In genomic region chr20:57384486-57384885, GRCh38 we compare ENCODE assay signal across 32 cellular contexts. TPM values are rescaled to one million over a fixed set of nuclear protein-coding genes. Genes with fewer than 3 reads are reported as not detected.
DNase-seq lines count a peak whose midpoint lies in the region; ATAC-seq and TF ChIP-seq lines count a peak whose summit lies in the region.
"Had no signal": no experiment of that assay in that cellular context is flagged by ENCODE, and none has a peak within 500 bp of the region (broad histone marks: within the 10 kb centered on the region; RNA-seq: fewer than 3 reads in every experiment).

No MANE protein-coding gene starts in this region.

- H3K9ac ChIP-seq in Karpas-422 (ENCODE audit: low read length): no peak overlapping the region

- peaks cover 29 to 42% (median 42%) of the 10 kb centered on the region in 3 donors for H3K4me1 Mint-ChIP-seq in CD8-positive, alpha-beta memory T cell
- peaks cover 4 to 29% (median 23%) of the 10 kb centered on the region in 4 donors for H3K4me1 Mint-ChIP-seq in naive thymus-derived CD8-positive, alpha-beta T cell

- H3K27ac ChIP-seq in CD8-positive, alpha-beta memory T cell (ENCODE audit: low read depth, low read length): no peak overlapping the region
- H3K27ac ChIP-seq in Karpas-422 (ENCODE audit: low read length) (0 out of 2 replicates have a peak overlapping the region, but pooled peaks have one; percentile 17), left ventricle myocardium inferior (replicated peaks) (peak overlapping the region; percentile 63), spleen (peak overlapping the region in 5 of 8 donors; percentile 20 to 77 (median 46))

- no peak overlapping the region for H3K4me3 ChIP-seq in CD8-positive, alpha-beta memory T cell (ENCODE audit: low read length)
- no peak overlapping the region for H3K4me3 ChIP-seq in Karpas-422 (ENCODE audit: low read length)
- no peak overlapping the region for H3K4me3 ChIP-seq in left ventricle myocardium inferior
- no peak overlapping the region for H3K4me3 ChIP-seq in spleen
- H3K4me3 ChIP-seq: cardiac muscle cell had no signal

- no peak for TF ChIP-seq POLR2A in spleen (IDR thresholded peaks at IDR 0.05)

- no peak for ATAC-seq in GM21526 (IDR thresholded peaks at IDR 0.05; ENCODE audit: low FRiP score, unreplicated experiment)
- no peak for ATAC-seq in naive thymus-derived CD8-positive, alpha-beta T cell
- ATAC-seq: activated CD4-positive, alpha-beta T cell treated with anti-CD3 and anti-CD28 coated beads for 36 hours; activated T-cell treated with anti-CD3 and anti-CD28 coated beads, Interleukin-2, amount 50 U/mL, for 4 hours; SK-N-SH treated with all-trans-retinoic acid at 6 μM for 48 hours; stimulated activated naive CD8-positive, alpha-beta T cell treated with anti-CD3 and anti-CD28 coated beads, Interleukin-15, Interleukin-2, amounts not matched to agents 100 U/mL and 50 U/mL, for 24 hours had no signal

- 0 out of 2 replicates have a peak, but pooled peaks cover 3% of the 10 kb centered on the region for H4K20me1 ChIP-seq in Karpas-422 (ENCODE audit: insufficient read depth, low read depth, low read length)

- no peak overlapping the region for H2AFZ ChIP-seq in Karpas-422 (ENCODE audit: low read length)

- no peak for DNase-seq in CD8-positive, alpha-beta memory T cell
- no peak for DNase-seq in Karpas-422
- no peak for DNase-seq in left ventricle myocardium inferior
- DNase-seq in spleen: peak; percentile 71
- DNase-seq in SIG-M5 treated with dmso at 0.1 percent for 504 hours (lab: John Stamatoyannopoulos, UW; ENCODE audit: unreplicated experiment): no peak
- no peak for DNase-seq in NK-92 treated with Interleukin-12 subunit alpha and Interleukin-12 subunit beta, amount 100 ng/mL, for 24 hours (lab: John Stamatoyannopoulos, UW)
- no peak for DNase-seq in naive thymus-derived CD8-positive, alpha-beta T cell
- DNase-seq: activated CD4-positive, alpha-beta T cell treated with anti-CD3 and anti-CD28 coated beads for 36 hours; activated naive CD4-positive, alpha-beta T cell treated with anti-CD3 and anti-CD28 coated beads for 36 hours; activated T-cell treated with anti-CD3 and anti-CD28 coated beads, Interleukin-2, amount 50 U/mL, for 4 hours; aorta; Caco-2; DMS79; GF-D8; KBM-7; mammary epithelial cell; NCI-H2171; NCI-H524 treated with DMSO at 0.1 percent for 48 hours; stimulated activated CD4-positive, alpha-beta T cell treated with anti-CD3 and anti-CD28 coated beads, Interleukin-4, amount 100 ng/mL, for 24 hours; stimulated activated naive CD8-positive, alpha-beta T cell treated with anti-CD3 and anti-CD28 coated beads, Interleukin-15, Interleukin-2, amounts not matched to agents 100 U/mL and 50 U/mL, for 24 hours had no signal

- H3K27me3 Mint-ChIP-seq in CD8-positive, alpha-beta memory T cell: no peaks in the 10 kb centered on the region
- no peaks in the 10 kb centered on the region for H3K27me3 Mint-ChIP-seq in naive thymus-derived CD8-positive, alpha-beta T cell
- H3K27me3 Mint-ChIP-seq: activated CD4-positive, alpha-beta T cell treated with anti-CD3 and anti-CD28 coated beads for 36 hours had no signal

- H3K4me2 ChIP-seq in Karpas-422 (ENCODE audit: low read depth, low read length, poor library complexity, severe bottlenecking): no peak overlapping the region

- H3K79me2 ChIP-seq in Karpas-422 (ENCODE audit: low read length): peaks cover 12% of the 10 kb centered on the region; the same call in 1 of the 2 replicates

- H3K9me3 ChIP-seq in CD8-positive, alpha-beta memory T cell (ENCODE audit: low read length): no peaks in the 10 kb centered on the region
- no peaks in the 10 kb centered on the region for H3K9me3 ChIP-seq in Karpas-422 (ENCODE audit: low read length)
- H3K9me3 ChIP-seq in left ventricle myocardium inferior (replicated peaks): peaks cover 4% of the 10 kb centered on the region
- no peaks in the 10 kb centered on the region for H3K9me3 ChIP-seq in spleen
- H3K9me3 ChIP-seq: Caco-2 had no signal

- no peaks in the 10 kb centered on the region for H3K9me2 ChIP-seq in Karpas-422 (replicated peaks; ENCODE audit: insufficient read depth, low read length)

- TF ChIP-seq CTCF in left ventricle myocardium inferior (IDR thresholded peaks at IDR 0.05; ENCODE audit: borderline replicate concordance): no peak
- no peak for TF ChIP-seq CTCF in spleen (IDR thresholded peaks at IDR 0.05 in 8 of 11, conservative IDR thresholded peaks at IDR 0.05 in 3 of 11)

- H3K4me1 ChIP-seq in CD8-positive, alpha-beta memory T cell (ENCODE audit: insufficient read depth, low read length): peaks cover 13% of the 10 kb centered on the region
- H3K4me1 ChIP-seq in Karpas-422 (ENCODE audit: low read length): peaks cover 49% of the 10 kb centered on the region
- peaks cover 25% of the 10 kb centered on the region for H3K4me1 ChIP-seq in left ventricle myocardium inferior
- H3K4me1 ChIP-seq in spleen: peaks cover 6 to 69% (median 40%) of the 10 kb centered on the region in 6 donors

- no peak overlapping the region for H3K4me3 Mint-ChIP-seq in CD8-positive, alpha-beta memory T cell
- H3K4me3 Mint-ChIP-seq in naive thymus-derived CD8-positive, alpha-beta T cell: no peak overlapping the region
- H3K4me3 Mint-ChIP-seq: activated CD4-positive, alpha-beta T cell treated with anti-CD3 and anti-CD28 coated beads for 36 hours; activated naive CD4-positive, alpha-beta T cell treated with anti-CD3 and anti-CD28 coated beads for 36 hours; activated T-cell treated with anti-CD3 and anti-CD28 coated beads, Interleukin-2, amount 50 U/mL, for 4 hours had no signal

- POLR2A ChIA-PET in CD8-positive, alpha-beta memory T cell (lab: Charles Lee): no interaction called here
- POLR2A ChIA-PET in naive thymus-derived CD8-positive, alpha-beta T cell (lab: Charles Lee): interaction anchor here (0.7 to 3.0 kb wide), 2 partner anchors 14 to 51 kb away, joined by 3 to 15 read pairs; no protein-coding TSS in a partner anchor

- CTCF ChIA-PET in CD8-positive, alpha-beta memory T cell (lab: Charles Lee): interaction anchor here (0.7 to 2.4 kb wide), 4 partner anchors 51 to 111 kb away, joined by 3 to 10 read pairs (median 4); no protein-coding TSS in a partner anchor

- H3K27ac Mint-ChIP-seq in CD8-positive, alpha-beta memory T cell: peak overlapping the region in 5 of 8 donors; percentile 55 to 84 (median 66)
- peak overlapping the region in 2 of 10 donors; percentile 13 to 56 for H3K27ac Mint-ChIP-seq in naive thymus-derived CD8-positive, alpha-beta T cell
- H3K27ac Mint-ChIP-seq: activated CD4-positive, alpha-beta T cell treated with anti-CD3 and anti-CD28 coated beads for 36 hours; activated naive CD4-positive, alpha-beta T cell treated with anti-CD3 and anti-CD28 coated beads for 36 hours had no signal

- intact Hi-C loops in left ventricle myocardium inferior (cut with micrococcal nuclease): no loop called here
- intact Hi-C loops in spleen (cut with DNase I; ENCODE audit: low total_unique reads): no loop called here

- 79 to 93% (median 86%) methylated on average over 7 to 8 of the region's 8 CpGs for WGBS in spleen, 5 donors

- peaks cover 0 to 2% (median 0%) of the 10 kb centered on the region in 5 donors for H3K9me3 Mint-ChIP-seq in CD8-positive, alpha-beta memory T cell
- no peaks in the 10 kb centered on the region for H3K9me3 Mint-ChIP-seq in naive thymus-derived CD8-positive, alpha-beta T cell
- H3K9me3 Mint-ChIP-seq: activated naive CD4-positive, alpha-beta T cell treated with anti-CD3 and anti-CD28 coated beads for 36 hours; activated T-cell treated with anti-CD3 and anti-CD28 coated beads, Interleukin-2, amount 50 U/mL, for 4 hours had no signal

- peaks cover 0 to 26% (median 2%) of the 10 kb centered on the region in 3 donors for H3K36me3 Mint-ChIP-seq in CD8-positive, alpha-beta memory T cell
- H3K36me3 Mint-ChIP-seq in naive thymus-derived CD8-positive, alpha-beta T cell: peaks cover 0 to 19% (median 0%) of the 10 kb centered on the region in 3 donors

- H3K27me3 ChIP-seq in CD8-positive, alpha-beta memory T cell (ENCODE audit: insufficient read depth, low read length, poor library complexity, severe bottlenecking): no peaks in the 10 kb centered on the region
- H3K27me3 ChIP-seq in Karpas-422 (ENCODE audit: low read length) (no peaks in the 10 kb centered on the region), left ventricle myocardium inferior (ENCODE audit: low read depth) (no peaks in the 10 kb centered on the region), spleen (replicated peaks in 1 of 7) (no peaks in the 10 kb centered on the region)
- H3K27me3 ChIP-seq: cardiac muscle cell had no signal

- H3K36me3 ChIP-seq in CD8-positive, alpha-beta memory T cell (ENCODE audit: insufficient read depth, low read length): peaks cover 3% of the 10 kb centered on the region
- H3K36me3 ChIP-seq in Karpas-422 (ENCODE audit: insufficient read depth, low read length): peaks cover 13% of the 10 kb centered on the region
- peaks cover 8% of the 10 kb centered on the region for H3K36me3 ChIP-seq in left ventricle myocardium inferior
- H3K36me3 ChIP-seq in spleen: peaks cover 0 to 44% (median 12%) of the 10 kb centered on the region in 6 donors

RNA-seq across cellular contexts. Expression of gene RBM38, which starts 6.7 kb away (rescaled TPM):
- 100 to 1,000 TPM; 101 to 107 TPM for total RNA-seq in CD8-positive, alpha-beta memory T cell
- polyA plus RNA-seq in CD8-positive, alpha-beta memory T cell: 94.4 TPM
- 261 and 436 TPM in 2 replicates for total RNA-seq in Karpas-422 (2014; rRNA removed; shearing (Covaris generic); ENCODE audit: low replicate concordance)
- 75.5 TPM for total RNA-seq in left ventricle myocardium inferior
- 100 to 1,000 TPM in 1 of 7 donors, 10 to 100 TPM in 6; 49.2 to 120 (median 61.6) TPM for total RNA-seq in spleen
- polyA plus RNA-seq in spleen: 10 to 100 TPM; 48.6 to 87.8 (median 81.2) TPM
- 100 to 1,000 TPM; 117 to 121 TPM for total RNA-seq in naive thymus-derived CD8-positive, alpha-beta T cell
- polyA plus RNA-seq in naive thymus-derived CD8-positive, alpha-beta T cell: 100 to 1,000 TPM in 1 of 3 donors, 10 to 100 TPM in 2; 48.9 to 153 (median 69.0) TPM

RNA-seq across cellular contexts. Expression of gene RAE1, which starts 33.4 kb away (rescaled TPM):
- total RNA-seq in CD8-positive, alpha-beta memory T cell: 10 to 100 TPM; 50.2 to 52.8 TPM
- 40.7 TPM for polyA plus RNA-seq in CD8-positive, alpha-beta memory T cell
- total RNA-seq in Karpas-422 (2014; rRNA removed; shearing (Covaris generic); ENCODE audit: low replicate concordance): 19.0 and 59.6 TPM in 2 replicates
- 15.3 TPM for total RNA-seq in left ventricle myocardium inferior
- total RNA-seq in spleen: 10 to 100 TPM; 22.0 to 41.3 (median 24.2) TPM
- polyA plus RNA-seq in spleen: 10 to 100 TPM; 16.2 to 20.2 (median 16.7) TPM
- 10 to 100 TPM; 30.9 to 34.0 TPM for total RNA-seq in naive thymus-derived CD8-positive, alpha-beta T cell
- polyA plus RNA-seq in naive thymus-derived CD8-positive, alpha-beta T cell: 10 to 100 TPM; 35.5 to 54.4 (median 37.0) TPM

RNA-seq across cellular contexts. Expression of gene SPO11, which starts 54.9 kb away (rescaled TPM):
- total RNA-seq in CD8-positive, alpha-beta memory T cell: not detected
- not detected for polyA plus RNA-seq in CD8-positive, alpha-beta memory T cell
- not detected in 2 replicates for total RNA-seq in Karpas-422 (2014; rRNA removed; shearing (Covaris generic); ENCODE audit: low replicate concordance)
- total RNA-seq in left ventricle myocardium inferior (not detected), spleen (not detected)
- polyA plus RNA-seq in spleen: not detected
- total RNA-seq in naive thymus-derived CD8-positive, alpha-beta T cell: not detected
- polyA plus RNA-seq in naive thymus-derived CD8-positive, alpha-beta T cell: not detected
- total RNA-seq: activated CD4-positive, alpha-beta T cell treated with anti-CD3 and anti-CD28 coated beads for 36 hours; activated naive CD4-positive, alpha-beta T cell treated with anti-CD3 and anti-CD28 coated beads for 36 hours; activated T-cell treated with anti-CD3 and anti-CD28 coated beads, Interleukin-2, amount 50 U/mL, for 4 hours; aorta; Caco-2; cardiac muscle cell; dermis microvascular lymphatic vessel endothelial cell; endothelial cell of umbilical vein; glomerular endothelial cell; mammary epithelial cell; osteocyte; renal cortical epithelial cell; RPMI7951; T-helper 2 cell treated with Interferon-gamma antibody and Interleukin-4, amounts not matched to agents 100 ng/mL and 5 ng/mL, for 36 hours had no signal
- polyA plus RNA-seq: aorta, cardiac muscle cell, endothelial cell of umbilical vein, keratinocyte, mammary epithelial cell, thymus had no signal
